9 cellular contexts compared by ENCODE assay signal in genomic region chr19:33376931-33377557, GRCh38. TPM values are rescaled to one million over a fixed set of nuclear protein-coding genes. Genes with fewer than 3 reads are reported as not detected.
A peak's percentile ranks its signal among the peaks of the same experiment; 100 is the strongest.
DNase-seq lines count a peak whose midpoint lies in the region; ATAC-seq and TF ChIP-seq lines count a peak whose summit lies in the region.
"Had no signal": no experiment of that assay in that cellular context is flagged by ENCODE, and none has a peak within 500 bp of the region (broad histone marks: within the 10 kb centered on the region; RNA-seq: fewer than 3 reads in every experiment).

No MANE protein-coding gene starts in this region.

- no peaks in the 10 kb centered on the region for H3K9me3 Mint-ChIP-seq in chondrocyte (ENCODE audit: low read depth)
- H3K9me3 Mint-ChIP-seq in stimulated activated effector memory CD8-positive, alpha-beta T cell treated with anti-CD3 and anti-CD28 coated beads, Interleukin-12 subunit alpha, Interleukin-12 subunit beta, amount 100 ng/mL, for 72 hours, result no peaks in the 10 kb centered on the region

- H3K36me3 ChIP-seq in heart right ventricle, result peaks cover 0 to 35% (median 0%) of the 10 kb centered on the region in 9 donors
- H3K36me3 ChIP-seq in mucosa of stomach (ENCODE audit: control insufficient read depth, insufficient read depth, low read length), result no peaks in the 10 kb centered on the region
- peaks cover 0 to 13% of the 10 kb centered on the region in 2 donors for H3K36me3 ChIP-seq in vagina

- ATAC-seq in heart right ventricle (no peak), Right ventricle myocardium superior (ENCODE audit: poor library complexity) (no peak), HG03457 (IDR thresholded peaks at IDR 0.05; ENCODE audit: unreplicated experiment) (no peak), HG03045 (IDR thresholded peaks at IDR 0.05; ENCODE audit: unreplicated experiment) (no peak)
- ATAC-seq in stimulated activated effector memory CD8-positive, alpha-beta T cell treated with anti-CD3 and anti-CD28 coated beads, Interleukin-12 subunit alpha, Interleukin-12 subunit beta, amount 100 ng/mL, for 72 hours, result no peak

- no peak for TF ChIP-seq CTCF in heart right ventricle (IDR thresholded peaks at IDR 0.05)
- TF ChIP-seq CTCF in chondrocyte (IDR thresholded peaks at IDR 0.05), result no peak
- TF ChIP-seq CTCF in vagina (IDR thresholded peaks at IDR 0.05), result no peak

- peaks cover 11% of the 10 kb centered on the region for H3K36me3 Mint-ChIP-seq in chondrocyte (ENCODE audit: low read depth)
- H3K36me3 Mint-ChIP-seq in stimulated activated effector memory CD8-positive, alpha-beta T cell treated with anti-CD3 and anti-CD28 coated beads, Interleukin-12 subunit alpha, Interleukin-12 subunit beta, amount 100 ng/mL, for 72 hours, result peaks cover 60% of the 10 kb centered on the region

- no peaks in the 10 kb centered on the region for H3K9me3 ChIP-seq in heart right ventricle
- no peaks in the 10 kb centered on the region for H3K9me3 ChIP-seq in mucosa of stomach (ENCODE audit: control insufficient read depth, low read length)
- no peaks in the 10 kb centered on the region for H3K9me3 ChIP-seq in vagina

- H3K27me3 Mint-ChIP-seq in chondrocyte (ENCODE audit: low read depth), result no peaks in the 10 kb centered on the region

- peak overlapping the region; percentile 1 for H3K9ac ChIP-seq in mucosa of stomach (ENCODE audit: low read length)

- peak overlapping the region in 9 of 10 donors; percentile 1 to 98 (median 53) for H3K27ac ChIP-seq in heart right ventricle
- peak overlapping the region; percentile 40 for H3K27ac ChIP-seq in vagina

- H3K4me1 Mint-ChIP-seq in chondrocyte (ENCODE audit: low read depth), result peaks cover 66% of the 10 kb centered on the region
- H3K4me1 Mint-ChIP-seq in stimulated activated effector memory CD8-positive, alpha-beta T cell treated with anti-CD3 and anti-CD28 coated beads, Interleukin-12 subunit alpha, Interleukin-12 subunit beta, amount 100 ng/mL, for 72 hours, result peaks cover 56% of the 10 kb centered on the region

- 65 to 80% methylated on average over 7 of the region's 7 CpGs for WGBS in heart right ventricle, 2 donors

- H3K4me3 ChIP-seq in heart right ventricle (no peak overlapping the region), mucosa of stomach (ENCODE audit: low read length) (no peak overlapping the region), vagina (no peak overlapping the region)

- no peak overlapping the region for H3K4me3 Mint-ChIP-seq in chondrocyte (ENCODE audit: unreplicated experiment)
- no peak overlapping the region for H3K4me3 Mint-ChIP-seq in stimulated activated effector memory CD8-positive, alpha-beta T cell treated with anti-CD3 and anti-CD28 coated beads, Interleukin-12 subunit alpha, Interleukin-12 subunit beta, amount 100 ng/mL, for 72 hours

- no peak for TF ChIP-seq POLR2A in vagina (IDR thresholded peaks at IDR 0.05)

- DNase-seq in heart right ventricle (no peak), Right ventricle myocardium superior (no peak), chondrocyte (ENCODE audit: low spot score) (no peak), vagina (ENCODE audit: extremely low spot score in 2 of 2) (peak in 1 of 2 donors; percentile 62)
- no peak for DNase-seq in stimulated activated effector memory CD8-positive, alpha-beta T cell treated with anti-CD3 and anti-CD28 coated beads, Interleukin-12 subunit alpha, Interleukin-12 subunit beta, amount 100 ng/mL, for 72 hours (ENCODE audit: low spot score in 2 of 2)
- DNase-seq: NCI-H1694 treated with DMSO at 0.1 percent for 48 hours had no signal

- peak overlapping the region; percentile 95 for H3K27ac Mint-ChIP-seq in chondrocyte (ENCODE audit: unreplicated experiment)
- no peak overlapping the region for H3K27ac Mint-ChIP-seq in stimulated activated effector memory CD8-positive, alpha-beta T cell treated with anti-CD3 and anti-CD28 coated beads, Interleukin-12 subunit alpha, Interleukin-12 subunit beta, amount 100 ng/mL, for 72 hours

- H3K4me1 ChIP-seq in heart right ventricle (peaks cover 4 to 67% (median 45%) of the 10 kb centered on the region in 9 donors), mucosa of stomach (ENCODE audit: control insufficient read depth, insufficient read depth, low read length) (peaks cover 30% of the 10 kb centered on the region), vagina (peaks cover 60% of the 10 kb centered on the region)

- intact Hi-C loops in heart right ventricle (cut with DNase I), result loop anchor here in 3 of 10 donors (5.0 to 10.0 kb wide), 2 partner anchors 72 to 75 kb away; partner anchors contain the start of gene CEBPA (in 3 of the 3)
- intact Hi-C loops in Right ventricle myocardium superior (cut with DNase I), result no loop called here
- intact Hi-C loops in vagina (cut with DNase I), result no loop called here

- H3K27me3 ChIP-seq in heart right ventricle (no peaks in the 10 kb centered on the region), mucosa of stomach (ENCODE audit: control insufficient read depth, insufficient read depth, low read length) (no peaks in the 10 kb centered on the region), vagina (no peaks in the 10 kb centered on the region)

RNA-seq across cellular contexts. Expression of gene CEBPG, which starts 3.5 kb away (rescaled TPM):
- total RNA-seq in heart right ventricle (10 to 100 TPM; 10.4 to 19.4 (median 13.4) TPM), Right ventricle myocardium superior (16.1 TPM), chondrocyte (16.3 to 54.4 TPM (median 50.2 TPM) in 3 replicates), vagina (20.9 TPM)
- 10 to 100 TPM; 15.0 to 22.2 TPM for polyA plus RNA-seq in heart right ventricle
